In genomic region chr12:990649-991349, GRCh38 we compare ENCODE assay signal across 8 cellular contexts.
DNase-seq lines count a peak whose midpoint lies in the region; TF ChIP-seq lines count a peak whose summit lies in the region.

Gene ERC1, plus strand, starts transcription at chr12:991223. Its CDS starts 36,681 bp downstream, at chr12:1027904.

- H3K4me3 Mint-ChIP-seq in activated T-cell treated with anti-CD3 and anti-CD28 coated beads, Interleukin-2, amount 50 U/mL, for 24 hours = peak within 1 kb of the TSS; percentile 91

- peak; percentile 83 for TF ChIP-seq POLR2A in erythroblast (IDR thresholded peaks at IDR 0.05; ENCODE audit: low read length)

- H3K79me2 ChIP-seq in OCI-LY3 (ENCODE audit: low read length) = peaks cover 29% of the 10 kb centered on the region

- no peaks in the 10 kb centered on the region for H3K9me3 ChIP-seq in OCI-LY3 (ENCODE audit: insufficient read depth, low read length)
- H3K9me3 ChIP-seq in mucosa of rectum (ENCODE audit: control insufficient read depth in 2 of 2, low read length in 2 of 2) = no peaks in the 10 kb centered on the region

- H3K36me3 ChIP-seq in OCI-LY3 (replicated peaks; ENCODE audit: low read depth, low read length) (peaks cover 2% of the 10 kb centered on the region), mucosa of rectum (ENCODE audit: control insufficient read depth in 2 of 2, insufficient read depth in 2 of 2, low read length in 2 of 2) (no peaks in the 10 kb centered on the region)

- DNase-seq in COLO668 (lab: John Stamatoyannopoulos, UW; ENCODE audit: unreplicated experiment) = peak; percentile 96
- peak; percentile 95 for DNase-seq in GM20000 (ENCODE audit: low spot score)
- DNase-seq in HUDEP-2 (lab: John Stamatoyannopoulos, UW; ENCODE audit: unreplicated experiment in 76 of 76) = peak in 74 of 76 experiments; percentile 27 to 85 (median 66)
- DNase-seq in activated T-cell treated with anti-CD3 and anti-CD28 coated beads, Interleukin-2, amount 50 U/mL, for 24 hours = peak; percentile 94
- peak; percentile 89 to 94 for DNase-seq in erythroblast (lab: John Stamatoyannopoulos, UW)
- DNase-seq in stimulated activated CD8-positive, alpha-beta memory T cell treated with anti-CD3 and anti-CD28 coated beads, Interleukin-4, amount 100 ng/mL, for 4 hours (ENCODE audit: low read depth in 2 of 2, low spot score in 1 of 2) = peak; percentile 53 to 65

- H3K4me3 ChIP-seq in OCI-LY3 (ENCODE audit: low read length) (peak within 1 kb of the TSS; percentile 84), mucosa of rectum (ENCODE audit: low read length in 2 of 2) (peak within 1 kb of the TSS; percentile 89 to 92)

- no peaks in the 10 kb centered on the region for H3K9me3 Mint-ChIP-seq in activated T-cell treated with anti-CD3 and anti-CD28 coated beads, Interleukin-2, amount 50 U/mL, for 24 hours

- peak within 1 kb of the TSS; percentile 70 for H3K27ac ChIP-seq in OCI-LY3 (ENCODE audit: low read length)
- peak within 1 kb of the TSS; percentile 94 to 95 for H3K27ac ChIP-seq in mucosa of rectum (ENCODE audit: low read depth in 2 of 2, low read length in 2 of 2)

- no peaks in the 10 kb centered on the region for H3K27me3 Mint-ChIP-seq in activated T-cell treated with anti-CD3 and anti-CD28 coated beads, Interleukin-2, amount 50 U/mL, for 24 hours

- peak within 1 kb of the TSS; percentile 94 for H3K9ac ChIP-seq in OCI-LY3 (ENCODE audit: low read length)
- H3K9ac ChIP-seq in mucosa of rectum (ENCODE audit: low read depth in 1 of 2, low read length in 2 of 2) = peak within 1 kb of the TSS; percentile 84 to 90

- H3K27me3 ChIP-seq in OCI-LY3 (ENCODE audit: low read depth, low read length) (no peaks in the 10 kb centered on the region), mucosa of rectum (ENCODE audit: control insufficient read depth in 2 of 2, insufficient read depth in 2 of 2, low read length in 2 of 2) (no peaks in the 10 kb centered on the region)

- H3K27ac Mint-ChIP-seq in activated T-cell treated with anti-CD3 and anti-CD28 coated beads, Interleukin-2, amount 50 U/mL, for 24 hours = peak within 1 kb of the TSS; percentile 91

- H2AFZ ChIP-seq in OCI-LY3 (ENCODE audit: low read depth, low read length) = peak within 1 kb of the TSS; percentile 79

- H3K36me3 Mint-ChIP-seq in activated T-cell treated with anti-CD3 and anti-CD28 coated beads, Interleukin-2, amount 50 U/mL, for 24 hours (ENCODE audit: low read depth) = peaks cover 16% of the 10 kb centered on the region

- peak within 1 kb of the TSS; percentile 98 for H3K4me2 ChIP-seq in OCI-LY3 (ENCODE audit: low read length)

- TF ChIP-seq CTCF in GM20000 (IDR thresholded peaks at IDR 0.05; ENCODE audit: extremely low read depth, missing control alignments) (no peak), OCI-LY3 (IDR thresholded peaks at IDR 0.05; ENCODE audit: low read depth, low read length) (no peak)

- no peaks in the 10 kb centered on the region for H4K20me1 ChIP-seq in OCI-LY3 (ENCODE audit: insufficient read depth, low read length)

- H3K4me1 Mint-ChIP-seq in activated T-cell treated with anti-CD3 and anti-CD28 coated beads, Interleukin-2, amount 50 U/mL, for 24 hours (ENCODE audit: low read depth) = peaks cover 48% of the 10 kb centered on the region

- H3K4me1 ChIP-seq in OCI-LY3 (ENCODE audit: low read length) = peaks cover 18% of the 10 kb centered on the region
- H3K4me1 ChIP-seq in mucosa of rectum (ENCODE audit: control insufficient read depth in 2 of 2, insufficient read depth in 2 of 2, low read length in 2 of 2) = peaks cover 11% of the 10 kb centered on the region in 2 donors

Comparison
In these comparisons a context has a peak if more than half of its experiments do, and no peak if none do; other contexts are left out.
1. Peak in every context shown above with its lines: DNase-seq, H3K4me3 ChIP-seq and H3K27ac ChIP-seq.